ENCODE assay signal across 1 cellular context in the genomic region with DNA sequence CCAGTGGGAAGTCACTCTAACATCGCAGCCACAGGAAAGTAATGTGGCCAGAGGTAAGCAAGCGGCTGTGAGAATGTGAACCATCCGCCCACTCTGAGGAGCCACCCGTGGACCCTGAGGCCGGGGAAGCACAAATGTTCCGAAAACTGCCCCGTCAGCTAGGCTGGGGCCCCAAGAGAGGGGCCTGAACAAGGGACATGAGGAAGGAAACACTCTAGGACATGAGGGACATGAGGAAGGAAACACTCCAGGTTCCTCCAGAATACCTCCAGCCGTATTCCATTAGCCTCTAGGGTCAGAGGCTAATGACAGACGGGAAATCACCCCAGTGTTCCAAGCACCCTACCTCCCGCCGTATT.
TF ChIP-seq lines count a peak whose summit lies in the region.

No MANE protein-coding gene starts in this region.

TF ChIP-seq in SK-N-SH treated with all-trans-retinoic acid at 6 μM for 48 hours, 23 proteins besides CTCF, POLR2A, EP300 and RAD21 (continued from another document):
- TF ChIP-seq, protein P1, sequence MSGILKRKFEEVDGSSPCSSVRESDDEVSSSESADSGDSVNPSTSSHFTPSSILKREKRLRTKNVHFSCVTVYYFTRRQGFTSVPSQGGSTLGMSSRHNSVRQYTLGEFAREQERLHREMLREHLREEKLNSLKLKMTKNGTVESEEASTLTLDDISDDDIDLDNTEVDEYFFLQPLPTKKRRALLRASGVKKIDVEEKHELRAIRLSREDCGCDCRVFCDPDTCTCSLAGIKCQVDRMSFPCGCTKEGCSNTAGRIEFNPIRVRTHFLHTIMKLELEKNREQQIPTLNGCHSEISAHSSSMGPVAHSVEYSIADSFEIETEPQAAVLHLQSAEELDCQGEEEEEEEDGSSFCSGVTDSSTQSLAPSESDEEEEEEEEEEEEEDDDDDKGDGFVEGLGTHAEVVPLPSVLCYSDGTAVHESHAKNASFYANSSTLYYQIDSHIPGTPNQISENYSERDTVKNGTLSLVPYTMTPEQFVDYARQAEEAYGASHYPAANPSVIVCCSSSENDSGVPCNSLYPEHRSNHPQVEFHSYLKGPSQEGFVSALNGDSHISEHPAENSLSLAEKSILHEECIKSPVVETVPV (CRISPR knock-in tag; IDR thresholded peaks at IDR 0.05), result no peak
- TF ChIP-seq ZNF70 (CRISPR knock-in tag; IDR thresholded peaks at IDR 0.05) (no peak), GLIS3 (CRISPR knock-in tag; IDR thresholded peaks at IDR 0.05) (no peak), ZFP3 (CRISPR knock-in tag; IDR thresholded peaks at IDR 0.05) (no peak), RARB (CRISPR knock-in tag; IDR thresholded peaks at IDR 0.05) (no peak), OSR1 (CRISPR knock-in tag; IDR thresholded peaks at IDR 0.05) (no peak)
- TF ChIP-seq, protein P2, sequence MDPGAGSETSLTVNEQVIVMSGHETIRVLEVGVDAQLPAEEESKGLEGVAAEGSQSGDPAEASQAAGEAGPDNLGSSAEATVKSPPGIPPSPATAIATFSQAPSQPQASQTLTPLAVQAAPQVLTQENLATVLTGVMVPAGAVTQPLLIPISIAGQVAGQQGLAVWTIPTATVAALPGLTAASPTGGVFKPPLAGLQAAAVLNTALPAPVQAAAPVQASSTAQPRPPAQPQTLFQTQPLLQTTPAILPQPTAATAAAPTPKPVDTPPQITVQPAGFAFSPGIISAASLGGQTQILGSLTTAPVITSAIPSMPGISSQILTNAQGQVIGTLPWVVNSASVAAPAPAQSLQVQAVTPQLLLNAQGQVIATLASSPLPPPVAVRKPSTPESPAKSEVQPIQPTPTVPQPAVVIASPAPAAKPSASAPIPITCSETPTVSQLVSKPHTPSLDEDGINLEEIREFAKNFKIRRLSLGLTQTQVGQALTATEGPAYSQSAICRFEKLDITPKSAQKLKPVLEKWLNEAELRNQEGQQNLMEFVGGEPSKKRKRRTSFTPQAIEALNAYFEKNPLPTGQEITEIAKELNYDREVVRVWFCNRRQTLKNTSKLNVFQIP (CRISPR knock-in tag; IDR thresholded peaks at IDR 0.05; ENCODE audit: borderline replicate concordance, low read depth), result no peak
